ENCODE assay signal across 8 cellular contexts in the genomic region with DNA sequence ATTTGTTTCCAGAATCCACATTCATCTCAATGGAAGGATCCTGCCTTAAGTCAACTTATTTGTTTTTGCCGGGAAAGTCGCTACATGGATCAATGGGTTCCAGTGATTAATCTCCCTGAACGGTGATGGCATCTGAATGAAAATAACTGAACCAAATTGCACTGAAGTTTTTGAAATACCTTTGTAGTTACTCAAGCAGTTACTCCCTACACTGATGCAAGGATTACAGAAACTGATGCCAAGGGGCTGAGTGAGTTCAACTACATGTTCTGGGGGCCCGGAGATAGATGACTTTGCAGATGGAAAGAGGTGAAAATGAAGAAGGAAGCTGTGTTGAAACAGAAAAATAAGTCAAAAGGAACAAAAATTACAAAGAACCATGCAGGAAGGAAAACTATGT. TPM values are rescaled to one million over a fixed set of nuclear protein-coding genes. Genes with fewer than 3 reads are reported as not detected.
DNase-seq lines count a peak whose midpoint lies in the region; ATAC-seq and TF ChIP-seq lines count a peak whose summit lies in the region.

No MANE protein-coding gene starts in this region.

- H2AK9ac ChIP-seq in IMR-90 (replicated peaks; ENCODE audit: low read depth, low read length, poor library complexity) = no peak overlapping the region

- H3K23ac ChIP-seq in IMR-90 (ENCODE audit: low read depth, low read length) (no peak overlapping the region), mesendoderm (ENCODE audit: low read length) (no peak overlapping the region), neuronal stem cell (ENCODE audit: low read depth, low read length, poor library complexity) (no peak overlapping the region)

- dilution Hi-C loops in IMR-90 (cut with HindIII; ENCODE audit: low sequenced_read_pairs, unreplicated experiment) = no loop called here

- H3K79me1 ChIP-seq in IMR-90 (ENCODE audit: low read depth in 1 of 2, low read length in 2 of 2) (peaks cover 10 to 31% of the 10 kb centered on the region in 2 experiments), mesendoderm (ENCODE audit: low read length) (peaks cover 4% of the 10 kb centered on the region), neuronal stem cell (ENCODE audit: low read depth, low read length) (peaks cover 5% of the 10 kb centered on the region)

- H3K4me1 ChIP-seq in IMR-90 (ENCODE audit: control insufficient read depth, insufficient read depth, low read length) (peaks cover 13% of the 10 kb centered on the region), adipocyte (ENCODE audit: control insufficient read depth, insufficient read depth, low read length) (peaks cover 41% of the 10 kb centered on the region), mesendoderm (ENCODE audit: control insufficient read depth, low read depth, low read length) (peaks cover 10% of the 10 kb centered on the region), neuronal stem cell (ENCODE audit: control insufficient read depth in 2 of 2, insufficient read depth in 1 of 2, low read depth in 1 of 2, low read length in 2 of 2) (peaks cover 11 to 13% of the 10 kb centered on the region in 2 donors)

- no peaks in the 10 kb centered on the region for H3K9me3 Mint-ChIP-seq in CD4-positive, alpha-beta T cell

- in situ Hi-C loops in IMR-90 (cut with MboI; ENCODE audit: low sequenced_read_pairs) = loop anchor here (25.0 kb wide), 1 partner anchor 125 kb away; no protein-coding TSS in a partner anchor

- H3K18ac ChIP-seq in IMR-90 (ENCODE audit: low read depth, low read length) = no peak overlapping the region
- peak overlapping the region; percentile 31 for H3K18ac ChIP-seq in mesendoderm (ENCODE audit: low read length)
- H3K18ac ChIP-seq in neuronal stem cell (ENCODE audit: low read length) = no peak overlapping the region

- intact Hi-C loops in CD4-positive, alpha-beta T cell (cut with DNase I, micrococcal nuclease) = loop anchor here (2.0 to 10.0 kb wide), 5 partner anchors 13 to 1343 kb away; a partner anchor contains a TSS
- intact Hi-C loops in IMR-90 (cut with micrococcal nuclease) = loop anchor here (1.0 to 5.0 kb wide), 3 partner anchors 73 to 425 kb away; a partner anchor contains a TSS

- no peak overlapping the region for H2BK15ac ChIP-seq in IMR-90 (ENCODE audit: low read depth, low read length)
- H2BK15ac ChIP-seq in mesendoderm (replicated peaks; ENCODE audit: low read depth) = no peak overlapping the region
- H2BK15ac ChIP-seq in neuronal stem cell (ENCODE audit: low read length) = no peak overlapping the region

- no peak for TF ChIP-seq RAD21 in IMR-90 (IDR thresholded peaks at IDR 0.05; ENCODE audit: low read length)

- WGBS in IMR-90 (ENCODE audit: extremely low coverage in 2 of 2, insufficient read length in 1 of 2), 2 experiments = no CpG with 5 or more reads among the region's 4 CpGs
- no CpG with 5 or more reads among the region's 4 CpGs for WGBS in mesendoderm (ENCODE audit: extremely low coverage, insufficient coverage, low lambda C conversion rate)
- no CpG with 5 or more reads among the region's 4 CpGs for WGBS in neuronal stem cell (ENCODE audit: extremely low coverage in 2 of 2, insufficient read length in 2 of 2, insufficient replicate concordance in 1 of 2), 2 donors

- H3K4me2 ChIP-seq in IMR-90 (ENCODE audit: low read depth, low read length) (peak overlapping the region; percentile 92; the same call in 1 of the 2 replicates), mesendoderm (ENCODE audit: low read length) (peak overlapping the region; percentile 22), neuronal stem cell (ENCODE audit: insufficient read depth, low read length, poor library complexity, severe bottlenecking) (no peak overlapping the region)

- H3K56ac ChIP-seq in IMR-90 (ENCODE audit: extremely low read depth, insufficient read depth, low read length) (no peak overlapping the region), mesendoderm (ENCODE audit: low read length) (peak overlapping the region; percentile 62)

- peak overlapping the region; percentile 40 for H3K27ac Mint-ChIP-seq in CD4-positive, alpha-beta T cell

- H3K9me3 ChIP-seq in CD4-positive, alpha-beta T cell (ENCODE audit: control insufficient read depth, low read length) = no peaks in the 10 kb centered on the region
- H3K9me3 ChIP-seq in IMR-90 (ENCODE audit: control insufficient read depth, insufficient read depth, low read length) = no peaks in the 10 kb centered on the region
- no peaks in the 10 kb centered on the region for H3K9me3 ChIP-seq in adipocyte (ENCODE audit: control insufficient read depth, low read length)
- no peaks in the 10 kb centered on the region for H3K9me3 ChIP-seq in neuronal stem cell (replicated peaks in 1 of 2; ENCODE audit: control insufficient read depth in 2 of 2, insufficient read depth in 1 of 2, low read depth in 1 of 2, low read length in 2 of 2)

- peaks cover 20% of the 10 kb centered on the region for H3K79me2 ChIP-seq in mesendoderm (ENCODE audit: control insufficient read depth, insufficient read depth, low read length)

- H3K4me3 Mint-ChIP-seq in CD4-positive, alpha-beta T cell = peak overlapping the region; percentile 65

- peak overlapping the region; percentile 99 for H3K4me3 ChIP-seq in IMR-90 (ENCODE audit: insufficient read depth, low read depth, low read length)
- peak overlapping the region; percentile 95 for H3K4me3 ChIP-seq in adipocyte (ENCODE audit: low read length)
- H3K4me3 ChIP-seq in mesendoderm (ENCODE audit: low read length) = no peak overlapping the region
- peak overlapping the region in 1 of 2 donors; percentile 73 for H3K4me3 ChIP-seq in neuronal stem cell (ENCODE audit: low read length in 2 of 2)

- H2BK5ac ChIP-seq in IMR-90 (ENCODE audit: low read depth, low read length, poor library complexity, severe bottlenecking) = peak overlapping the region; percentile 88
- H2BK5ac ChIP-seq in mesendoderm (ENCODE audit: low read length) = peak overlapping the region; percentile 51
- no peak overlapping the region for H2BK5ac ChIP-seq in neuronal stem cell (ENCODE audit: low read length)

- TF ChIP-seq POLR2A in IMR-90 (IDR thresholded peaks at IDR 0.05; ENCODE audit: low read depth, low read length) = no peak; the same call in 1 of the 2 replicates

- POLR2A ChIA-PET in CD4-positive, alpha-beta T cell (lab: Charles Lee) = interaction anchor here (1.6 kb wide), 1 partner anchor 24 kb away, joined by 6 read pairs; no protein-coding TSS in a partner anchor
- POLR2A ChIA-PET in IMR-90 (lab: Charles Lee; ENCODE audit: unreplicated experiment) = no interaction called here

- no peaks in the 10 kb centered on the region for H3K27me3 Mint-ChIP-seq in CD4-positive, alpha-beta T cell

- no peak overlapping the region for H2AK5ac ChIP-seq in IMR-90 (ENCODE audit: low read depth, low read length)
- H2AK5ac ChIP-seq in mesendoderm (ENCODE audit: low read length) = no peak overlapping the region
- no peak overlapping the region for H2AK5ac ChIP-seq in neuronal stem cell (ENCODE audit: low read depth, low read length)

- ATAC-seq in CD4-positive, alpha-beta T cell (ENCODE audit: poor library complexity) = no peak
- ATAC-seq in IMR-90 (ENCODE audit: low read depth) (no peak), HG03469 (IDR thresholded peaks at IDR 0.05; ENCODE audit: unreplicated experiment) (no peak)

- no peak overlapping the region for H4K91ac ChIP-seq in IMR-90 (ENCODE audit: insufficient read depth, low read depth, low read length)
- no peak overlapping the region for H4K91ac ChIP-seq in neuronal stem cell (ENCODE audit: low read depth, low read length, poor library complexity)

- peaks cover 16% of the 10 kb centered on the region for H3K36me3 Mint-ChIP-seq in CD4-positive, alpha-beta T cell (ENCODE audit: low read depth)

- H4K20me1 ChIP-seq in IMR-90 (ENCODE audit: insufficient read depth, low read length) = peaks cover 21% of the 10 kb centered on the region

- no peak for TF ChIP-seq CTCF in CD4-positive, alpha-beta T cell (IDR thresholded peaks at IDR 0.05)
- TF ChIP-seq CTCF in IMR-90 (conservative IDR thresholded peaks at IDR 0.05; ENCODE audit: low read depth, low read length) = no peak

- no peak overlapping the region for H3K27ac ChIP-seq in CD4-positive, alpha-beta T cell (ENCODE audit: low read depth, low read length)
- H3K27ac ChIP-seq in IMR-90 (ENCODE audit: insufficient read depth, low read length) (no peak overlapping the region; the same call in 1 of the 2 replicates), mesendoderm (ENCODE audit: low read depth, low read length) (peak overlapping the region; percentile 45), neuronal stem cell (replicated peaks; ENCODE audit: low read length) (no peak overlapping the region)

- H2AFZ ChIP-seq in IMR-90 (replicated peaks; ENCODE audit: low read length, poor library complexity) = no peak overlapping the region
- H2AFZ ChIP-seq in neuronal stem cell (ENCODE audit: low read length) = no peak overlapping the region

- no peak overlapping the region for H4K8ac ChIP-seq in IMR-90 (ENCODE audit: low read depth in 2 of 2, low read length in 2 of 2)
- H4K8ac ChIP-seq in mesendoderm (ENCODE audit: low read depth, low read length) = no peak overlapping the region
- H4K8ac ChIP-seq in neuronal stem cell (ENCODE audit: low read depth, low read length) = no peak overlapping the region

- H2BK12ac ChIP-seq in neuronal stem cell (ENCODE audit: low read length) = no peak overlapping the region

- H3K4me1 Mint-ChIP-seq in CD4-positive, alpha-beta T cell (ENCODE audit: low read depth) = peaks cover 28% of the 10 kb centered on the region

- no TSS peak for BruUV-seq in IMR-90 (replicated peaks; lab: Mats Ljungman, UMichigan)

- CTCF ChIA-PET in CD4-positive, alpha-beta T cell (lab: Charles Lee) = no interaction called here
- CTCF ChIA-PET in IMR-90 (lab: Yijun Ruan, JAX) = no interaction called here

- H3K9ac ChIP-seq in IMR-90 (ENCODE audit: low read depth, low read length) (no peak overlapping the region; the same call in 1 of the 2 replicates), adipocyte (ENCODE audit: low read length) (peak overlapping the region; percentile 99), mesendoderm (ENCODE audit: low read length) (peak overlapping the region; percentile 50), neuronal stem cell (ENCODE audit: low read depth, low read length, poor library complexity) (no peak overlapping the region)

- H3K14ac ChIP-seq in IMR-90 (replicated peaks; ENCODE audit: low read depth, low read length) = no peak overlapping the region
- H3K14ac ChIP-seq in neuronal stem cell (ENCODE audit: low read length) = no peak overlapping the region

- H3K36me3 ChIP-seq in IMR-90 (ENCODE audit: control insufficient read depth, insufficient read depth, low read length) (peaks cover 12% of the 10 kb centered on the region), adipocyte (ENCODE audit: control insufficient read depth, insufficient read depth, low read length, severe bottlenecking) (peaks cover 29% of the 10 kb centered on the region), mesendoderm (ENCODE audit: control insufficient read depth, insufficient read depth, low read length) (no peaks in the 10 kb centered on the region), neuronal stem cell (replicated peaks in 1 of 2; ENCODE audit: control insufficient read depth in 2 of 2, insufficient read depth in 2 of 2, low read length in 2 of 2) (peaks cover 4 to 35% of the 10 kb centered on the region in 2 donors)

- H4K5ac ChIP-seq in IMR-90 (ENCODE audit: low read depth, low read length) (no peak overlapping the region), mesendoderm (ENCODE audit: low read length) (no peak overlapping the region)

- H2BK120ac ChIP-seq in IMR-90 (ENCODE audit: low read depth, low read length) (no peak overlapping the region), mesendoderm (ENCODE audit: low read depth, low read length) (no peak overlapping the region), neuronal stem cell (ENCODE audit: low read depth, low read length) (no peak overlapping the region)

- DNase-seq in CD4-positive, alpha-beta T cell = no peak
- DNase-seq in IMR-90 (peak; percentile 83), adipocyte (ENCODE audit: low read depth) (peak; percentile 87), mesendoderm (peak; percentile 83), neuronal stem cell (ENCODE audit: low spot score) (no peak), NCI-H524 treated with DMSO at 0.1 percent for 48 hours (lab: John Stamatoyannopoulos, UW) (no peak), COR-L47 (lab: John Stamatoyannopoulos, UW) (no peak)

- H3K4ac ChIP-seq in IMR-90 (ENCODE audit: low read depth, low read length) = no peak overlapping the region
- no peak overlapping the region for H3K4ac ChIP-seq in mesendoderm (ENCODE audit: low read depth, low read length)
- H3K4ac ChIP-seq in neuronal stem cell (ENCODE audit: low read length) = no peak overlapping the region

- H2BK20ac ChIP-seq in IMR-90 (ENCODE audit: low read depth, low read length) = no peak overlapping the region

- no peaks in the 10 kb centered on the region for H3K27me3 ChIP-seq in CD4-positive, alpha-beta T cell (ENCODE audit: control insufficient read depth, insufficient read depth, low read length)
- H3K27me3 ChIP-seq in IMR-90 (ENCODE audit: control insufficient read depth, insufficient read depth, low read length) (no peaks in the 10 kb centered on the region), adipocyte (replicated peaks; ENCODE audit: control insufficient read depth, insufficient read depth, low read length) (no peaks in the 10 kb centered on the region), mesendoderm (ENCODE audit: insufficient read depth, low read length, poor library complexity) (no peaks in the 10 kb centered on the region), neuronal stem cell (ENCODE audit: control insufficient read depth in 3 of 3, insufficient read depth in 3 of 3, low read depth in 1 of 3, low read length in 3 of 3) (no peaks in the 10 kb centered on the region)

- peaks cover 7% of the 10 kb centered on the region for H3K9me1 ChIP-seq in IMR-90 (ENCODE audit: insufficient read depth, low read length)

RNA-seq across cellular contexts. Expression of a gene that starts 2.6 kb away (rescaled TPM):
- 100 to 1,000 TPM; 136 to 140 TPM for total RNA-seq in CD4-positive, alpha-beta T cell
- 10.9 and 16.7 TPM in 2 replicates for total RNA-seq in IMR-90 (2012; rRNA removed)
- polyA plus RNA-seq in IMR-90 (2012; rRNA removed) = 114 and 129 TPM in 2 replicates
- 128 and 171 TPM in 2 replicates for polyA plus RNA-seq in IMR-90 (2012; cell fraction: cytosol; rRNA removed)
- polyA plus RNA-seq in IMR-90 (2012; cell fraction: nucleus; rRNA removed; ENCODE audit: low replicate concordance) = 210 and 388 TPM in 2 replicates
- polyA plus RNA-seq in mesendoderm (2013, experiment 1 of 2) = 33.2 TPM
- 33.5 TPM for polyA plus RNA-seq in mesendoderm (2013, experiment 2 of 2)
- 58.6 TPM for polyA plus RNA-seq in neuronal stem cell (2013, experiment 1 of 2)
- polyA plus RNA-seq in neuronal stem cell (2013, experiment 2 of 2) = 59.0 TPM

Comparison
In these comparisons a context has a peak if more than half of its experiments do, and no peak if none do; other contexts are left out.
1. DNase-seq: peak in IMR-90 (single experiment), adipocyte (single experiment) and mesendoderm (single experiment); none in CD4-positive, alpha-beta T cell (0 of 10), neuronal stem cell (single experiment), NCI-H524 treated with DMSO at 0.1 percent for 48 hours (single experiment) and COR-L47 (single experiment).
2. H3K9ac ChIP-seq: peak in adipocyte (single experiment) and mesendoderm (single experiment); none in IMR-90 (single experiment) and neuronal stem cell (single experiment).